8 cellular contexts compared by ENCODE assay signal in genomic region chr1:110746644-110747259, GRCh38.
DNase-seq lines count a peak whose midpoint lies in the region; ATAC-seq and TF ChIP-seq lines count a peak whose summit lies in the region.
"Had no signal": no experiment of that assay in that cellular context is flagged by ENCODE, and none has a peak within 500 bp of the region (broad histone marks: within the 10 kb centered on the region; RNA-seq: fewer than 3 reads in every experiment).

No MANE protein-coding gene starts in this region.

- no peak overlapping the region for H3K9ac ChIP-seq in liver (ENCODE audit: low read depth in 1 of 2, low read length in 2 of 2)

- TF ChIP-seq CTCF in liver (IDR thresholded peaks at IDR 0.05; ENCODE audit: low read depth, low read length, missing input control), result no peak

- ATAC-seq in T-cell (replicated peaks in 1 of 4) (no peak), HG03520 (IDR thresholded peaks at IDR 0.05; ENCODE audit: unreplicated experiment) (no peak)

- H3K36me3 Mint-ChIP-seq in T-cell, result no peaks in the 10 kb centered on the region

- CTCF ChIA-PET in HEK293T (lab: Yijun Ruan, JAX), result interaction anchor here (1.3 kb wide), 1 partner anchor 34 kb away, joined by 3 read pairs; no protein-coding TSS in a partner anchor
- CTCF ChIA-PET in T-cell (lab: Charles Lee), result interaction anchor here in 1 of 2 donors (0.5 to 0.7 kb wide), 2 partner anchors 19 to 34 kb away, joined by 3 to 4 read pairs; no protein-coding TSS in a partner anchor

- H3K27ac ChIP-seq in liver (ENCODE audit: low read depth in 1 of 2, low read length in 2 of 2), result no peak overlapping the region
- H3K27ac ChIP-seq: Peyer's patch had no signal

- DNase-seq in HEK293T (ENCODE audit: extremely low spot score), result peak; percentile 72
- DNase-seq in T-cell, result peak in 29 of 34 experiments; percentile 8 to 57 (median 39)
- peak; percentile 75 for DNase-seq in astrocyte of the hippocampus (ENCODE audit: low read depth, low spot score)
- DNase-seq in stimulated activated CD8-positive, alpha-beta memory T cell treated with anti-CD3 and anti-CD28 coated beads, Interleukin-4, amount 100 ng/mL, for 48 hours, result peak; percentile 73
- DNase-seq in DMS153 (lab: John Stamatoyannopoulos, UW), result no peak

- H3K9me3 Mint-ChIP-seq in T-cell, result peaks cover 0 to 6% (median 0%) of the 10 kb centered on the region in 3 donors

- TF ChIP-seq RAD21 in liver (IDR thresholded peaks at IDR 0.05), result no peak

- H3K9me3 ChIP-seq in liver (ENCODE audit: control insufficient read depth in 4 of 4, low read length in 3 of 4), result no peaks in the 10 kb centered on the region
- H3K9me3 ChIP-seq: Peyer's patch had no signal

- no peak overlapping the region for H3K27ac Mint-ChIP-seq in T-cell

- H3K27me3 ChIP-seq in liver (ENCODE audit: control insufficient read depth in 4 of 4, insufficient read depth in 4 of 4, low read length in 3 of 4), result peaks cover 0 to 3% (median 0%) of the 10 kb centered on the region in 4 donors
- H3K27me3 ChIP-seq: Peyer's patch had no signal

- H3K4me1 ChIP-seq in liver (ENCODE audit: control insufficient read depth in 4 of 4, insufficient read depth in 4 of 4, low read length in 3 of 4), result no peaks in the 10 kb centered on the region
- H3K4me1 ChIP-seq: Peyer's patch had no signal

- no peaks in the 10 kb centered on the region for H3K36me3 ChIP-seq in liver (ENCODE audit: control insufficient read depth in 4 of 4, insufficient read depth in 3 of 4, low read depth in 1 of 4, low read length in 3 of 4)
- H3K36me3 ChIP-seq: Peyer's patch had no signal

- H3K27me3 Mint-ChIP-seq in T-cell, result peaks cover 33 to 42% of the 10 kb centered on the region in 2 donors

- no peak overlapping the region for H3K4me3 Mint-ChIP-seq in T-cell

- H3K4me3 ChIP-seq in liver (ENCODE audit: low read depth in 1 of 3, low read length in 3 of 3), result no peak overlapping the region
- H3K4me3 ChIP-seq: Peyer's patch had no signal

- WGBS in liver, result 20% methylated on average over 10 of the region's 10 CpGs

- POLR2A ChIA-PET in HEK293T (lab: Yijun Ruan, JAX), result no interaction called here
- POLR2A ChIA-PET in T-cell (lab: Charles Lee), result no interaction called here

- H3K4me1 Mint-ChIP-seq in T-cell, result no peaks in the 10 kb centered on the region

TF ChIP-seq in HEK293T, 16 proteins besides CTCF, POLR2A, EP300 and RAD21:
- TF ChIP-seq ELF4 (IDR thresholded peaks at IDR 0.05) (no peak), L3MBTL2 (conservative IDR thresholded peaks at IDR 0.05) (no peak), LEF1 (IDR thresholded peaks at IDR 0.05; ENCODE audit: borderline replicate concordance) (no peak), SUZ12 (IDR thresholded peaks at IDR 0.05) (no peak), FOXM1 (IDR thresholded peaks at IDR 0.05; ENCODE audit: borderline replicate concordance) (no peak), NFRKB (IDR thresholded peaks at IDR 0.05) (no peak), BHLHE40 (IDR thresholded peaks at IDR 0.05; ENCODE audit: borderline replicate concordance) (no peak), FOXA1 (IDR thresholded peaks at IDR 0.05) (no peak), ZNF384 (IDR thresholded peaks at IDR 0.05) (no peak), CTBP1 (IDR thresholded peaks at IDR 0.05; ENCODE audit: borderline replicate concordance) (no peak)
- TF ChIP-seq, protein P1, sequence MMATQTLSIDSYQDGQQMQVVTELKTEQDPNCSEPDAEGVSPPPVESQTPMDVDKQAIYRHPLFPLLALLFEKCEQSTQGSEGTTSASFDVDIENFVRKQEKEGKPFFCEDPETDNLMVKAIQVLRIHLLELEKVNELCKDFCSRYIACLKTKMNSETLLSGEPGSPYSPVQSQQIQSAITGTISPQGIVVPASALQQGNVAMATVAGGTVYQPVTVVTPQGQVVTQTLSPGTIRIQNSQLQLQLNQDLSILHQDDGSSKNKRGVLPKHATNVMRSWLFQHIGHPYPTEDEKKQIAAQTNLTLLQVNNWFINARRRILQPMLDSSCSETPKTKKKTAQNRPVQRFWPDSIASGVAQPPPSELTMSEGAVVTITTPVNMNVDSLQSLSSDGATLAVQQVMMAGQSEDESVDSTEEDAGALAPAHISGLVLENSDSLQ (IDR thresholded peaks at IDR 0.05), result no peak

TF ChIP-seq in liver, 16 proteins besides CTCF, POLR2A, EP300 and RAD21:
- TF ChIP-seq REST (IDR thresholded peaks at IDR 0.05) (peak; percentile 100), GABPA (IDR thresholded peaks at IDR 0.05 in 1 of 2, conservative IDR thresholded peaks at IDR 0.05 in 1 of 2) (no peak)
